8 cellular contexts compared by ENCODE assay signal in genomic region chr19:55385749-55386514, GRCh38. TPM values are rescaled to one million over a fixed set of nuclear protein-coding genes. Genes with fewer than 3 reads are reported as not detected.
DNase-seq lines count a peak whose midpoint lies in the region; ATAC-seq and TF ChIP-seq lines count a peak whose summit lies in the region.

RPL28 (plus strand) TSS chr19:55385932; CDS start chr19:55386358, 426 bp downstream.

- ATAC-seq in HG02623 (IDR thresholded peaks at IDR 0.05; ENCODE audit: unreplicated experiment) (peak; percentile 57), heart right ventricle (peak; percentile 90 to 96 (median 93)), upper lobe of right lung (peak; percentile 89)

- peak in 1 of 6 experiments; percentile 25 for TF ChIP-seq CTCF in adrenal gland (IDR thresholded peaks at IDR 0.05)
- TF ChIP-seq CTCF in heart right ventricle (IDR thresholded peaks at IDR 0.05): no peak
- no peak for TF ChIP-seq CTCF in upper lobe of right lung (IDR thresholded peaks at IDR 0.05)

- H3K27me3 ChIP-seq in adrenal gland: no peaks in the 10 kb centered on the region
- no peaks in the 10 kb centered on the region for H3K27me3 ChIP-seq in heart right ventricle
- H3K27me3 ChIP-seq in upper lobe of right lung: no peaks in the 10 kb centered on the region

- H3K36me3 ChIP-seq in adrenal gland (replicated peaks in 1 of 2): peaks cover 0 to 35% of the 10 kb centered on the region in 2 donors
- peaks cover 0 to 45% (median 32%) of the 10 kb centered on the region in 9 donors for H3K36me3 ChIP-seq in heart right ventricle
- peaks cover 34% of the 10 kb centered on the region for H3K36me3 ChIP-seq in upper lobe of right lung

- DNase-seq in NCI-H1105 treated with DMSO at 0.1 percent for 48 hours (lab: John Stamatoyannopoulos, UW): peak; percentile 99
- DNase-seq in T-helper 1 cell: peak; percentile 94 to 99 (median 97)
- peak; percentile 98 to 99 (median 99) for DNase-seq in adrenal gland
- peak; percentile 97 to 99 for DNase-seq in heart right ventricle
- DNase-seq in posterior cingulate gyrus: peak; percentile 98 to 100 (median 99)
- peak; percentile 98 for DNase-seq in upper lobe of right lung

- intact Hi-C loops in adrenal gland (cut with DNase I): no loop called here
- intact Hi-C loops in heart right ventricle (cut with DNase I): loop anchor here in 5 of 10 donors (1.0 to 10.0 kb wide), 7 partner anchors 22 to 104 kb away; partner anchors contain the start of genes KMT5C (in 3 of the 5), BRSK1 (in 1 of the 5), C19orf85 (in 1 of the 5) and HSPBP1 (in 1 of the 5)
- intact Hi-C loops in posterior cingulate gyrus (cut with DNase I): loop anchor here (1.0 to 5.0 kb wide), 2 partner anchors 22 to 76 kb away; partner anchors contain the start of genes C19orf85 and ISOC2
- intact Hi-C loops in upper lobe of right lung (cut with DNase I): no loop called here

- TF ChIP-seq POLR2A in GM10847 (IDR thresholded peaks at IDR 0.05; ENCODE audit: extremely low read depth, insufficient read length) (peak; percentile 99), adrenal gland (IDR thresholded peaks at IDR 0.05) (peak; percentile 98)

- no peaks in the 10 kb centered on the region for H3K9me3 ChIP-seq in adrenal gland (replicated peaks in 1 of 3)
- no peaks in the 10 kb centered on the region for H3K9me3 ChIP-seq in heart right ventricle
- no peaks in the 10 kb centered on the region for H3K9me3 ChIP-seq in upper lobe of right lung

- 0 to 1% (median 0%) methylated on average over 41 to 65 of the region's 65 CpGs for WGBS in adrenal gland, 4 donors
- 0% methylated on average over 65 of the region's 65 CpGs for WGBS in heart right ventricle, 2 donors

- H3K4me3 ChIP-seq in adrenal gland: peak within 1 kb of the TSS; percentile 36 to 93 (median 71)
- peak within 1 kb of the TSS; percentile 74 to 99 (median 80) for H3K4me3 ChIP-seq in heart right ventricle
- H3K4me3 ChIP-seq in upper lobe of right lung: peak within 1 kb of the TSS; percentile 96

- H3K27ac ChIP-seq in adrenal gland (peak within 1 kb of the TSS; percentile 71 to 96 (median 87)), heart right ventricle (peak within 1 kb of the TSS; percentile 77 to 97 (median 91)), upper lobe of right lung (peak within 1 kb of the TSS; percentile 93)

- peaks cover 30 to 45% of the 10 kb centered on the region in 2 donors for H3K4me1 ChIP-seq in adrenal gland (replicated peaks in 1 of 2)
- peaks cover 27 to 59% (median 44%) of the 10 kb centered on the region in 9 donors for H3K4me1 ChIP-seq in heart right ventricle
- H3K4me1 ChIP-seq in upper lobe of right lung: peaks cover 38% of the 10 kb centered on the region

RNA-seq across cellular contexts. Expression of gene RPL28, which starts in this region (rescaled TPM):
- total RNA-seq in adrenal gland (1,000 to 10,000 TPM in 4 of 8 donors, 100 to 1,000 TPM in 4; 194 to 2,378 (median 1,045) TPM), heart right ventricle (1,000 to 10,000 TPM in 1 of 10 donors, 100 to 1,000 TPM in 9; 473 to 1,031 (median 577) TPM), upper lobe of right lung (1,343 TPM)
- polyA plus RNA-seq in adrenal gland (1,000 to 10,000 TPM in 2 of 3 donors, 100 to 1,000 TPM in 1; 577 to 2,804 (median 2,164) TPM), heart right ventricle (1,000 to 10,000 TPM in 1 of 2 donors, 100 to 1,000 TPM in 1; 776 to 1,617 TPM)

Comparison
In these comparisons a context has a peak if more than half of its experiments do, and no peak if none do; other contexts are left out.
1. Peak in every context shown above with its lines: DNase-seq, ATAC-seq, H3K4me3 ChIP-seq and H3K27ac ChIP-seq.